In genomic region chr18:7728297-7728696, GRCh38 we compare ENCODE assay signal across 15 cellular contexts.
DNase-seq lines count a peak whose midpoint lies in the region; ATAC-seq and TF ChIP-seq lines count a peak whose summit lies in the region.
"Had no signal": no experiment of that assay in that cellular context is flagged by ENCODE, and none has a peak within 500 bp of the region (broad histone marks: within the 10 kb centered on the region; RNA-seq: fewer than 3 reads in every experiment).

No MANE protein-coding gene starts in this region.

- H3K27me3 Mint-ChIP-seq in HFFc6 (ENCODE audit: insufficient read depth) = no peaks in the 10 kb centered on the region
- no peaks in the 10 kb centered on the region for H3K27me3 Mint-ChIP-seq in endodermal cell (ENCODE audit: insufficient read depth)
- H3K27me3 Mint-ChIP-seq: CD4-positive, alpha-beta memory T cell had no signal

- H3K36me3 ChIP-seq in left ventricle myocardium inferior = no peaks in the 10 kb centered on the region
- peaks cover 6% of the 10 kb centered on the region for H3K36me3 ChIP-seq in endodermal cell (ENCODE audit: control insufficient read depth, insufficient read depth, low read length)
- H3K36me3 ChIP-seq: BE2C had no signal

- TF ChIP-seq CTCF in left ventricle myocardium inferior (IDR thresholded peaks at IDR 0.05; ENCODE audit: borderline replicate concordance) (no peak), HFFc6 (IDR thresholded peaks at IDR 0.05) (no peak), endodermal cell (conservative IDR thresholded peaks at IDR 0.05) (no peak)

- intact Hi-C loops in left ventricle myocardium inferior (cut with micrococcal nuclease) (no loop called here), right cardiac atrium (cut with DNase I) (no loop called here)

- WGBS in right cardiac atrium = 98% methylated on average over 4 of the region's 4 CpGs
- 98 to 100% methylated on average over 2 to 4 of the region's 4 CpGs for WGBS in endodermal cell (ENCODE audit: insufficient coverage in 1 of 2, insufficient read length in 1 of 2), 2 experiments

- DNase-seq in left ventricle myocardium inferior (no peak), right cardiac atrium (no peak), HFFc6 (no peak), endodermal cell (peak; percentile 70), myocyte (ENCODE audit: low read depth) (peak; percentile 6), cerebellar nuclear complex (lab: John Stamatoyannopoulos, UW) (no peak), NCI-H1436 treated with DMSO at 0.1 percent for 48 hours (lab: John Stamatoyannopoulos, UW) (no peak)
- DNase-seq: BE2C; CD4-positive, alpha-beta memory T cell; DND-41; GF-D8; NCI-H1930; NCI-H510A; SIG-M5 had no signal

- peaks cover 3% of the 10 kb centered on the region for H3K9me3 Mint-ChIP-seq in HFFc6
- peaks cover 9% of the 10 kb centered on the region for H3K9me3 Mint-ChIP-seq in endodermal cell

- H3K4me1 Mint-ChIP-seq in HFFc6 (ENCODE audit: low read depth) = peaks cover 11% of the 10 kb centered on the region
- H3K4me1 Mint-ChIP-seq in endodermal cell = peaks cover 46% of the 10 kb centered on the region
- H3K4me1 Mint-ChIP-seq: CD4-positive, alpha-beta memory T cell had no signal

- H3K4me1 ChIP-seq in left ventricle myocardium inferior = peaks cover 61% of the 10 kb centered on the region
- peaks cover 6% of the 10 kb centered on the region for H3K4me1 ChIP-seq in right cardiac atrium (ENCODE audit: control insufficient read depth, insufficient read depth, low read length)
- peaks cover 5% of the 10 kb centered on the region for H3K4me1 ChIP-seq in endodermal cell (ENCODE audit: control insufficient read depth, insufficient read depth, low read length)
- H3K4me1 ChIP-seq: BE2C had no signal

- H3K4me3 ChIP-seq in left ventricle myocardium inferior = no peak overlapping the region
- no peak overlapping the region for H3K4me3 ChIP-seq in right cardiac atrium (ENCODE audit: low read length)
- H3K4me3 ChIP-seq in endodermal cell (ENCODE audit: low read length) = no peak overlapping the region

- no peak overlapping the region for H3K9ac ChIP-seq in endodermal cell (ENCODE audit: extremely low read depth, low read length, poor library complexity, severe bottlenecking)

- ATAC-seq in right cardiac atrium (no peak), GM18867 (IDR thresholded peaks at IDR 0.05; ENCODE audit: unreplicated experiment) (no peak)

- no peak overlapping the region for H3K4me3 Mint-ChIP-seq in HFFc6
- H3K4me3 Mint-ChIP-seq in endodermal cell = no peak overlapping the region
- H3K4me3 Mint-ChIP-seq: CD4-positive, alpha-beta memory T cell had no signal

- H3K27ac ChIP-seq in left ventricle myocardium inferior (replicated peaks) (peak overlapping the region; percentile 54), right cardiac atrium (ENCODE audit: low read length) (no peak overlapping the region), endodermal cell (ENCODE audit: low read depth, low read length) (no peak overlapping the region)

- peaks cover 2% of the 10 kb centered on the region; the same call in 1 of the 2 replicates for H3K36me3 Mint-ChIP-seq in HFFc6 (ENCODE audit: low read depth)
- H3K36me3 Mint-ChIP-seq in endodermal cell (ENCODE audit: low read depth) = peaks cover 2% of the 10 kb centered on the region
- H3K36me3 Mint-ChIP-seq: CD4-positive, alpha-beta memory T cell had no signal

- H3K27ac Mint-ChIP-seq in HFFc6 (peak overlapping the region; percentile 16; the same call in 1 of the 2 replicates), endodermal cell (no peak overlapping the region)
- H3K27ac Mint-ChIP-seq: CD4-positive, alpha-beta memory T cell had no signal

- no peaks in the 10 kb centered on the region for H3K27me3 ChIP-seq in left ventricle myocardium inferior (ENCODE audit: low read depth)
- H3K27me3 ChIP-seq in right cardiac atrium (ENCODE audit: control insufficient read depth, insufficient read depth) = no peaks in the 10 kb centered on the region
- no peaks in the 10 kb centered on the region for H3K27me3 ChIP-seq in endodermal cell (ENCODE audit: control insufficient read depth, insufficient read depth, low read length, poor library complexity, severe bottlenecking)
- H3K27me3 ChIP-seq: BE2C had no signal

- H3K9me3 ChIP-seq in left ventricle myocardium inferior (replicated peaks) (peaks cover 10% of the 10 kb centered on the region), right cardiac atrium (ENCODE audit: control insufficient read depth, low read length) (no peaks in the 10 kb centered on the region), endodermal cell (ENCODE audit: control insufficient read depth, low read length) (peaks cover 9% of the 10 kb centered on the region)
- H3K9me3 ChIP-seq: BE2C had no signal

Comparison
In these comparisons a context has a peak if more than half of its experiments do, and no peak if none do; other contexts are left out.
1. DNase-seq: peak in endodermal cell (single experiment) and myocyte (single experiment); none in left ventricle myocardium inferior (single experiment), right cardiac atrium (0 of 3), HFFc6 (single experiment), cerebellar nuclear complex (0 of 2) and NCI-H1436 treated with DMSO at 0.1 percent for 48 hours (single experiment).